ENCODE assay signal across 8 cellular contexts in genomic region chr14:52950898-52951729, GRCh38. TPM values are rescaled to one million over a fixed set of nuclear protein-coding genes. Genes with fewer than 3 reads are reported as not detected.
DNase-seq lines count a peak whose midpoint lies in the region; ATAC-seq and TF ChIP-seq lines count a peak whose summit lies in the region.

A gene with protein sequence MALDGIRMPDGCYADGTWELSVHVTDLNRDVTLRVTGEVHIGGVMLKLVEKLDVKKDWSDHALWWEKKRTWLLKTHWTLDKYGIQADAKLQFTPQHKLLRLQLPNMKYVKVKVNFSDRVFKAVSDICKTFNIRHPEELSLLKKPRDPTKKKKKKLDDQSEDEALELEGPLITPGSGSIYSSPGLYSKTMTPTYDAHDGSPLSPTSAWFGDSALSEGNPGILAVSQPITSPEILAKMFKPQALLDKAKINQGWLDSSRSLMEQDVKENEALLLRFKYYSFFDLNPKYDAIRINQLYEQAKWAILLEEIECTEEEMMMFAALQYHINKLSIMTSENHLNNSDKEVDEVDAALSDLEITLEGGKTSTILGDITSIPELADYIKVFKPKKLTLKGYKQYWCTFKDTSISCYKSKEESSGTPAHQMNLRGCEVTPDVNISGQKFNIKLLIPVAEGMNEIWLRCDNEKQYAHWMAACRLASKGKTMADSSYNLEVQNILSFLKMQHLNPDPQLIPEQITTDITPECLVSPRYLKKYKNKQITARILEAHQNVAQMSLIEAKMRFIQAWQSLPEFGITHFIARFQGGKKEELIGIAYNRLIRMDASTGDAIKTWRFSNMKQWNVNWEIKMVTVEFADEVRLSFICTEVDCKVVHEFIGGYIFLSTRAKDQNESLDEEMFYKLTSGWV (minus strand): TSS chr14:52951050. CDS start chr14:52950568, 482 bp downstream.

- H3K27ac ChIP-seq in ascending aorta (peak within 1 kb of the TSS; percentile 98), heart right ventricle (peak within 1 kb of the TSS; percentile 96 to 100 (median 99)), ovary (peak within 1 kb of the TSS; percentile 95 to 96), OCI-LY7 (ENCODE audit: low read depth, low read length, poor library complexity, severe bottlenecking) (no peak within 1 kb of the TSS)

- POLR2A ChIA-PET in OCI-LY7 (lab: Charles Lee) = no interaction called here

- H3K9me3 ChIP-seq in ascending aorta (no peaks in the 10 kb centered on the region), heart right ventricle (no peaks in the 10 kb centered on the region), ovary (no peaks in the 10 kb centered on the region), OCI-LY7 (ENCODE audit: low read length) (no peaks in the 10 kb centered on the region)

- TF ChIP-seq EP300 in ovary (IDR thresholded peaks at IDR 0.05) = no peak

- peak; percentile 85 to 97 (median 92) for ATAC-seq in heart right ventricle

- no TSS peak for BruUV-seq in OCI-LY7 (replicated peaks; lab: Mats Ljungman, UMichigan)

- H3K79me2 ChIP-seq in OCI-LY7 (ENCODE audit: insufficient read depth, low read depth, low read length) = no peaks in the 10 kb centered on the region

- peak; percentile 18 for DNase-seq in activated gamma-delta T cell (lab: John Stamatoyannopoulos, UW)
- DNase-seq in activated gamma-delta T cell treated with Interleukin-2 at 50 U/mL for 16 hours = no peak
- DNase-seq in HS-27A (ENCODE audit: low read depth) = peak; percentile 56
- DNase-seq in OCI-M1 (lab: John Stamatoyannopoulos, UW) = peak; percentile 68
- DNase-seq in ascending aorta (ENCODE audit: low spot score in 2 of 2) = peak; percentile 36 to 92
- peak; percentile 92 for DNase-seq in heart right ventricle
- DNase-seq in ovary = peak; percentile 91 to 94 (median 92)
- DNase-seq in OCI-LY7 (ENCODE audit: low spot score) = no peak

- H3K4me2 ChIP-seq in OCI-LY7 (ENCODE audit: low read length) = no peak within 1 kb of the TSS

- no peak within 1 kb of the TSS for H2AFZ ChIP-seq in OCI-LY7 (ENCODE audit: low read length)

- peak; percentile 76 for TF ChIP-seq POLR2A in ovary (IDR thresholded peaks at IDR 0.05)

- no peaks in the 10 kb centered on the region for H3K27me3 ChIP-seq in ascending aorta
- peaks cover 0 to 68% (median 0%) of the 10 kb centered on the region in 7 donors for H3K27me3 ChIP-seq in heart right ventricle
- no peaks in the 10 kb centered on the region for H3K27me3 ChIP-seq in ovary

- H4K20me1 ChIP-seq in OCI-LY7 (ENCODE audit: insufficient read depth, low read length) = no peaks in the 10 kb centered on the region

- CTCF ChIA-PET in OCI-LY7 (lab: Charles Lee; ENCODE audit: unreplicated experiment) = no interaction called here

- no peaks in the 10 kb centered on the region for H3K9me2 ChIP-seq in OCI-LY7 (ENCODE audit: insufficient read depth, low read length)

- TF ChIP-seq CTCF in ascending aorta (IDR thresholded peaks at IDR 0.05) (peak in 1 of 3 experiments; percentile 26), heart right ventricle (IDR thresholded peaks at IDR 0.05) (peak in 1 of 9 donors; percentile 0), ovary (IDR thresholded peaks at IDR 0.05) (peak in 2 of 3 donors; percentile 10 to 29), OCI-LY7 (conservative IDR thresholded peaks at IDR 0.05; ENCODE audit: low read length) (no peak)

- peaks cover 5 to 31% of the 10 kb centered on the region in 2 donors for H3K4me1 ChIP-seq in ascending aorta
- peaks cover 0 to 48% (median 44%) of the 10 kb centered on the region in 9 donors for H3K4me1 ChIP-seq in heart right ventricle
- H3K4me1 ChIP-seq in ovary (ENCODE audit: insufficient read depth) = peaks cover 8% of the 10 kb centered on the region
- H3K4me1 ChIP-seq in OCI-LY7 (ENCODE audit: insufficient read depth, low read length, poor library complexity, severe bottlenecking) = no peaks in the 10 kb centered on the region

- H3K36me3 ChIP-seq in ascending aorta (peaks cover 3 to 6% of the 10 kb centered on the region in 2 donors), heart right ventricle (peaks cover 0 to 20% (median 0%) of the 10 kb centered on the region in 9 donors), ovary (no peaks in the 10 kb centered on the region), OCI-LY7 (ENCODE audit: insufficient read depth, low read length) (no peaks in the 10 kb centered on the region)

- H3K4me3 ChIP-seq in ascending aorta (peak within 1 kb of the TSS; percentile 87 to 100), heart right ventricle (peak within 1 kb of the TSS; percentile 76 to 98 (median 86)), ovary (peak within 1 kb of the TSS; percentile 76), OCI-LY7 (ENCODE audit: low read depth, low read length, poor library complexity, severe bottlenecking) (no peak within 1 kb of the TSS)

- intact Hi-C loops in ascending aorta (cut with DNase I) = loop anchor here (2.0 to 10.0 kb wide), 7 partner anchors 34 to 1004 kb away; partner anchors contain the start of genes BMP4, DDHD1, ERO1A and GPR137C
- intact Hi-C loops in heart right ventricle (cut with DNase I) = loop anchor here in 5 of 10 donors (2.0 to 10.0 kb wide), 7 partner anchors 44 to 354 kb away; no protein-coding TSS in a partner anchor
- intact Hi-C loops in ovary (cut with DNase I) = loop anchor here in 1 of 4 donors (10.0 kb wide), 1 partner anchor 104 kb away; no protein-coding TSS in a partner anchor
- intact Hi-C loops in OCI-LY7 (cut with micrococcal nuclease; ENCODE audit: unreplicated experiment) = no loop called here

- WGBS in heart right ventricle, 2 donors = 1% methylated on average over 63 to 94 of the region's 96 CpGs
- WGBS in ovary, 3 donors = 0 to 1% (median 1%) methylated on average over 52 to 95 of the region's 96 CpGs

RNA-seq across cellular contexts. Expression of the gene that starts here (rescaled TPM):
- total RNA-seq in ascending aorta = 101 TPM
- total RNA-seq in heart right ventricle = 100 to 1,000 TPM in 9 of 10 donors, 10 to 100 TPM in 1; 89.1 to 175 (median 115) TPM
- polyA plus RNA-seq in heart right ventricle = 10 to 100 TPM; 45.7 to 67.7 TPM
- total RNA-seq in ovary = 100 to 1,000 TPM in 3 of 7 donors, 10 to 100 TPM in 4; 85.0 to 138 (median 98.4) TPM
- polyA plus RNA-seq in ovary = 100 to 1,000 TPM in 1 of 2 donors, 10 to 100 TPM in 1; 64.3 to 118 TPM
- total RNA-seq in OCI-LY7 (2014; rRNA removed; shearing (Covaris generic)) = not detected in 2 replicates
- not detected in 2 replicates for total RNA-seq in OCI-LY7 (2022)

Comparison
In these comparisons a context has a peak if more than half of its experiments do, and no peak if none do; other contexts are left out.
1. RNA of the gene that starts here (total RNA-seq): 89.1 to 175 TPM in heart right ventricle, 101 TPM in ascending aorta (single experiment) and 85.0 to 138 TPM in ovary; not detected in OCI-LY7; every median in the first group is over 10 times any median in the second.
2. DNase-seq: peak in activated gamma-delta T cell (single experiment), HS-27A (single experiment), OCI-M1 (single experiment), ascending aorta (2 of 2), heart right ventricle (2 of 2) and ovary (5 of 5); none in activated gamma-delta T cell treated with Interleukin-2 at 50 U/mL for 16 hours (single experiment) and OCI-LY7 (single experiment).